Comparison of ENCODE assay signal across 16 cellular contexts in genomic region chr14:92638904-92639303, GRCh38.
DNase-seq lines count a peak whose midpoint lies in the region; ATAC-seq and TF ChIP-seq lines count a peak whose summit lies in the region.
"Had no signal": no experiment of that assay in that cellular context is flagged by ENCODE, and none has a peak within 500 bp of the region (broad histone marks: within the 10 kb centered on the region; RNA-seq: fewer than 3 reads in every experiment).

No MANE protein-coding gene starts in this region.

- H3K27ac ChIP-seq in foreskin keratinocyte = no peak overlapping the region
- H3K27ac ChIP-seq: pancreas, suprapubic skin had no signal

- peak; percentile 18 for DNase-seq in GM13976 (ENCODE audit: low spot score)
- DNase-seq in NCI-H1092 treated with DMSO at 0.1 percent for 48 hours (lab: John Stamatoyannopoulos, UW) = peak; percentile 40
- no peak for DNase-seq in foreskin keratinocyte
- DNase-seq in posterior vena cava (ENCODE audit: low spot score) = peak; percentile 62
- DNase-seq in putamen (ENCODE audit: low spot score) = no peak
- DNase-seq in hepatic stellate cell (ENCODE audit: low spot score) = no peak
- DNase-seq: activated T-cell treated with anti-CD3 and anti-CD28 coated beads, Interleukin-2, amount 50 U/mL, for 72 hours; foreskin melanocyte; left cardiac atrium; MG63; pancreas; SIG-M5; small intestine; stimulated activated CD4-positive, alpha-beta T cell treated with anti-CD3 and anti-CD28 coated beads, Interleukin-4, amount 100 ng/mL, for 4 hours had no signal

- no peaks in the 10 kb centered on the region for H3K27me3 ChIP-seq in foreskin keratinocyte
- H3K27me3 ChIP-seq: MG63, pancreas, suprapubic skin had no signal

- ATAC-seq in foreskin keratinocyte (peak; percentile 9), HG02840 (IDR thresholded peaks at IDR 0.05; ENCODE audit: low FRiP score, unreplicated experiment) (no peak)
- ATAC-seq: activated T-cell treated with anti-CD3 and anti-CD28 coated beads, Interleukin-2, amount 50 U/mL, for 72 hours; pancreas had no signal

- TF ChIP-seq CTCF in GM13976 (IDR thresholded peaks at IDR 0.05; ENCODE audit: borderline replicate concordance, control extremely low read depth, extremely low read depth, insufficient read depth, missing control alignments) = no peak
- TF ChIP-seq CTCF in foreskin keratinocyte (conservative IDR thresholded peaks at IDR 0.05) = no peak

- in situ Hi-C loops in GM13976 (cut with MboI; ENCODE audit: low sequenced_read_pairs, unreplicated experiment) = no loop called here

- intact Hi-C loops in posterior vena cava (cut with DNase I) = no loop called here

- no peaks in the 10 kb centered on the region for H3K4me1 ChIP-seq in foreskin keratinocyte
- H3K4me1 ChIP-seq: pancreas, suprapubic skin had no signal

Comparison
In these comparisons a context has a peak if more than half of its experiments do, and no peak if none do; other contexts are left out.
1. DNase-seq: peak in GM13976 (single experiment), NCI-H1092 treated with DMSO at 0.1 percent for 48 hours (single experiment) and posterior vena cava (single experiment); none in foreskin keratinocyte (0 of 2), putamen (single experiment) and hepatic stellate cell (single experiment).